Comparison of ENCODE assay signal across 8 cellular contexts in genomic region chr15:85692873-85693272, GRCh38.
A peak's percentile ranks its signal among the peaks of the same experiment; 100 is the strongest.
DNase-seq lines count a peak whose midpoint lies in the region; ATAC-seq and TF ChIP-seq lines count a peak whose summit lies in the region.

No MANE protein-coding gene starts in this region.

- intact Hi-C loops in left lung (cut with DNase I) = no loop called here
- intact Hi-C loops in colonic mucosa (cut with DNase I) = no loop called here

- TF ChIP-seq CTCF in left lung (IDR thresholded peaks at IDR 0.05) = no peak
- no peak for TF ChIP-seq CTCF in colonic mucosa (IDR thresholded peaks at IDR 0.05)

- H3K4me1 ChIP-seq in left lung = peaks cover 14 to 57% of the 10 kb centered on the region in 2 donors
- H3K4me1 ChIP-seq in colonic mucosa = peaks cover 3% of the 10 kb centered on the region

- H3K9ac ChIP-seq in colonic mucosa (ENCODE audit: low read depth in 2 of 2, low read length in 2 of 2) = no peak overlapping the region

- H3K27me3 ChIP-seq in left lung (no peaks in the 10 kb centered on the region), colonic mucosa (no peaks in the 10 kb centered on the region)

- H3K27ac ChIP-seq in left lung (peak overlapping the region in 1 of 2 donors; percentile 33), colonic mucosa (no peak overlapping the region)

- ATAC-seq in GM18511 (IDR thresholded peaks at IDR 0.05; ENCODE audit: unreplicated experiment) (peak; percentile 63), GM21723 (IDR thresholded peaks at IDR 0.05; ENCODE audit: unreplicated experiment) (peak; percentile 53), left lung (peak; percentile 5)

- H3K9me3 ChIP-seq in left lung (no peaks in the 10 kb centered on the region), colonic mucosa (no peaks in the 10 kb centered on the region)

- no peak overlapping the region for H3K4me3 ChIP-seq in left lung
- no peak overlapping the region for H3K4me3 ChIP-seq in colonic mucosa

- H3K36me3 ChIP-seq in left lung (peaks cover 12 to 68% of the 10 kb centered on the region in 2 donors), colonic mucosa (peaks cover 7% of the 10 kb centered on the region)

- peak; percentile 16 for DNase-seq in NCI-H524 treated with DMSO at 0.1 percent for 48 hours (lab: John Stamatoyannopoulos, UW)
- DNase-seq in left lung = no peak
- no peak for DNase-seq in colonic mucosa
- no peak for DNase-seq in NCI-H1436 treated with DMSO at 0.1 percent for 48 hours (lab: John Stamatoyannopoulos, UW)
- no peak for DNase-seq in NCI-H82 (lab: John Stamatoyannopoulos, UW)
- no peak for DNase-seq in NCI-H526 (lab: John Stamatoyannopoulos, UW)

Comparison
In these comparisons a context has a peak if more than half of its experiments do, and no peak if none do; other contexts are left out.
1. ATAC-seq: peak in every context shown above with its lines; median percentile 63 in GM18511; 53 in GM21723; 5 in left lung.